In the genomic region with DNA sequence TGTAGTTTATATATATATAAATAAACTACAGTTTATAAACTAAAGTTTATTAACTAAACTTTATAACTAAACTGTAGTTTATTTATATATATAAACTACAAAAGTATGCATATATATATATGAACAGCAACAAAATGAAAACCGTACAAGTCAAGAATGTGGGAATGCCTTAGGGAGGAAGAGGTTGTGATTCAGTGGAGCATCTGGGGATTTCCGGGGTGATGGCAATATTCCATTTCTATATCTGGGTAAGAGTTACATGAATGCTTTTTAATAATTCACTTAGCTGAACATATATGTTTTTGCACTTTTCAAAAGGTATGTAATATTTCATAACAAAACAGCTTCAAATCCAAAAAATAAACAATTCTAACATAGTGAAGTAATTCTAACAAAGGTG, we compare ENCODE assay signal across 22 cellular contexts.
"Had no signal": no experiment of that assay in that cellular context is flagged by ENCODE, and none has a peak within 500 bp of the region (broad histone marks: within the 10 kb centered on the region; RNA-seq: fewer than 3 reads in every experiment).

No MANE protein-coding gene starts in this region.

- FAIRE-seq: frontal cortex had no signal

- H3K4me3 ChIP-seq: ascending aorta, esophagus muscularis mucosa, upper lobe of right lung had no signal

- H3K36me3 ChIP-seq: ascending aorta, esophagus muscularis mucosa, neutrophil, upper lobe of right lung had no signal

- H3K27ac ChIP-seq: ascending aorta, esophagus muscularis mucosa, neutrophil, upper lobe of right lung had no signal

- H3K27me3 ChIP-seq: ascending aorta, esophagus muscularis mucosa, neutrophil, upper lobe of right lung had no signal

- H3K27me3 Mint-ChIP-seq: activated CD4-positive, alpha-beta memory T cell treated with anti-CD3 and anti-CD28 coated beads, Interleukin-2, amount 10 ng/mL, durations not matched to agents 7 days and 5 days had no signal

- H3K4me3 Mint-ChIP-seq: activated CD4-positive, alpha-beta memory T cell treated with anti-CD3 and anti-CD28 coated beads, Interleukin-2, amount 10 ng/mL, durations not matched to agents 7 days and 5 days; activated CD8-positive, alpha-beta memory T cell treated with anti-CD3 and anti-CD28 coated beads, Interleukin-2, amount 10 ng/mL, durations not matched to agents 7 days and 5 days; activated naive CD4-positive, alpha-beta T cell treated with anti-CD3 and anti-CD28 coated beads for 36 hours; activated T-cell treated with anti-CD3 and anti-CD28 coated beads, Interleukin-2, amount 50 U/mL, for 24 hours; naive thymus-derived CD8-positive, alpha-beta T cell had no signal

- H3K9me3 Mint-ChIP-seq: activated CD4-positive, alpha-beta memory T cell treated with anti-CD3 and anti-CD28 coated beads, Interleukin-2, amount 10 ng/mL, durations not matched to agents 7 days and 5 days had no signal

- H3K4me1 ChIP-seq: ascending aorta had no signal

- H3K4me1 Mint-ChIP-seq: activated CD4-positive, alpha-beta memory T cell treated with anti-CD3 and anti-CD28 coated beads, Interleukin-2, amount 10 ng/mL, durations not matched to agents 7 days and 5 days; activated CD8-positive, alpha-beta memory T cell treated with anti-CD3 and anti-CD28 coated beads, Interleukin-2, amount 10 ng/mL, durations not matched to agents 7 days and 5 days; naive thymus-derived CD8-positive, alpha-beta T cell had no signal

- H3K9me3 ChIP-seq: ascending aorta, esophagus muscularis mucosa, neutrophil, upper lobe of right lung had no signal

- DNase-seq: activated CD4-positive, alpha-beta memory T cell treated with anti-CD3 and anti-CD28 coated beads, Interleukin-2, amount 10 ng/mL, durations not matched to agents 7 days and 5 days; activated CD4-positive, alpha-beta T cell treated with anti-CD3 and anti-CD28 coated beads for 48 hours; activated CD4-positive, CD25-positive, alpha-beta regulatory T cell; activated CD8-positive, alpha-beta memory T cell treated with anti-CD3 and anti-CD28 coated beads, Interleukin-2, amount 10 ng/mL, durations not matched to agents 7 days and 5 days; activated naive CD4-positive, alpha-beta T cell treated with anti-CD3 and anti-CD28 coated beads for 36 hours; activated T-cell treated with anti-CD3 and anti-CD28 coated beads, Interleukin-2, amount 50 U/mL, for 24 hours; cerebellar nuclear complex; effector CD4-positive, alpha-beta T cell; head of caudate nucleus; mesendoderm; naive thymus-derived CD8-positive, alpha-beta T cell; posterior cingulate gyrus; retina; stimulated activated CD8-positive, alpha-beta memory T cell treated with anti-CD3 and anti-CD28 coated beads, Interleukin-4, amount 100 ng/mL, for 48 hours; stimulated activated naive CD4-positive, alpha-beta T cell; T1000; upper lobe of right lung had no signal

- H3K27ac Mint-ChIP-seq: activated CD4-positive, alpha-beta memory T cell treated with anti-CD3 and anti-CD28 coated beads, Interleukin-2, amount 10 ng/mL, durations not matched to agents 7 days and 5 days; activated CD8-positive, alpha-beta memory T cell treated with anti-CD3 and anti-CD28 coated beads, Interleukin-2, amount 10 ng/mL, durations not matched to agents 7 days and 5 days; activated naive CD4-positive, alpha-beta T cell treated with anti-CD3 and anti-CD28 coated beads for 36 hours; activated T-cell treated with anti-CD3 and anti-CD28 coated beads, Interleukin-2, amount 50 U/mL, for 24 hours; activated T-helper 2 cell treated with anti-CD3 and anti-CD28 coated beads, Interferon-gamma antibody, Interleukin-2, Interleukin-4, amounts not matched to agents 10 μg/mL and 5 μg/mL and 100 μg/mL, durations not matched to agents 14 hours and 24 hours and 36 hours; naive thymus-derived CD8-positive, alpha-beta T cell had no signal
